Comparison of ENCODE assay signal across 1 cellular context in the genomic region with DNA sequence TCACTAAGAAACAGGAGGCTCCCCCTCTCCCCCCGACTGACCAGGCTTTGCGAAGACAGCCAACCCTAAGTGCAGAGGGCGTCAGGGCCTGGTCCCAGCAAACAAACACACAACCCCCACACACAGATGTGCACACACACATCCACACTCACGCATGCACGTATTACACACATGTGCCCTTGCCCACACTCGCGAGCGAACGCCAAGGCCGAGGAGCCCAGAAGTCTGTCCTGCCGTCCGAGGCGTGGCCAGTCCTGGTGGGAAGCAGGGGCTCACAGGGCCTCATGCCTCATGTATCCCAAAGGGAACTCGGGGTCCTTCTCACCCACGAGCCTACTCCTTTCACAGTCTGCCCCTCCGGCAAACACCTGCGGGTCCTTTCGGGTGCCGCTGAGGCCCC.
TF ChIP-seq lines count a peak whose summit lies in the region.

No MANE protein-coding gene starts in this region.

TF ChIP-seq in GM23338, 12 proteins besides CTCF, POLR2A, EP300 and RAD21:
- TF ChIP-seq ZNF462 (CRISPR knock-in tag; IDR thresholded peaks at IDR 0.05) (no peak), POLR2AphosphoS5 (IDR thresholded peaks at IDR 0.05; ENCODE audit: low read depth) (no peak), STAT1 (IDR thresholded peaks at IDR 0.05; ENCODE audit: unreplicated experiment) (no peak), ZNF114 (CRISPR knock-in tag; IDR thresholded peaks at IDR 0.05) (no peak), REST (IDR thresholded peaks at IDR 0.05; ENCODE audit: unreplicated experiment) (no peak), CREB1 (CRISPR knock-in tag; IDR thresholded peaks at IDR 0.05; ENCODE audit: low read depth) (no peak), EZH2 (IDR thresholded peaks at IDR 0.05; ENCODE audit: low read depth, unreplicated experiment) (no peak), ZNF331 (CRISPR knock-in tag; IDR thresholded peaks at IDR 0.05; ENCODE audit: low read depth) (no peak), EZH2phosphoT487 (IDR thresholded peaks at IDR 0.05; ENCODE audit: unreplicated experiment) (no peak), NANOG (IDR thresholded peaks at IDR 0.05; ENCODE audit: borderline replicate concordance) (no peak)
- TF ChIP-seq, protein P1, sequence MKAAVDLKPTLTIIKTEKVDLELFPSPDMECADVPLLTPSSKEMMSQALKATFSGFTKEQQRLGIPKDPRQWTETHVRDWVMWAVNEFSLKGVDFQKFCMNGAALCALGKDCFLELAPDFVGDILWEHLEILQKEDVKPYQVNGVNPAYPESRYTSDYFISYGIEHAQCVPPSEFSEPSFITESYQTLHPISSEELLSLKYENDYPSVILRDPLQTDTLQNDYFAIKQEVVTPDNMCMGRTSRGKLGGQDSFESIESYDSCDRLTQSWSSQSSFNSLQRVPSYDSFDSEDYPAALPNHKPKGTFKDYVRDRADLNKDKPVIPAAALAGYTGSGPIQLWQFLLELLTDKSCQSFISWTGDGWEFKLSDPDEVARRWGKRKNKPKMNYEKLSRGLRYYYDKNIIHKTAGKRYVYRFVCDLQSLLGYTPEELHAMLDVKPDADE (IDR thresholded peaks at IDR 0.05) = no peak
